8 cellular contexts compared by ENCODE assay signal in genomic region chr3:180594631-180595348, GRCh38. TPM values are rescaled to one million over a fixed set of nuclear protein-coding genes. Genes with fewer than 3 reads are reported as not detected.
DNase-seq lines count a peak whose midpoint lies in the region; ATAC-seq and TF ChIP-seq lines count a peak whose summit lies in the region.

No MANE protein-coding gene starts in this region.

- DNase-seq in DMS114 treated with DMSO at 0.1 percent for 48 hours (lab: John Stamatoyannopoulos, UW; ENCODE audit: unreplicated experiment) (peak; percentile 36), LoVo (ENCODE audit: low spot score) (peak; percentile 27), RWPE1 (ENCODE audit: low spot score) (peak; percentile 32), iris pigment epithelial cell (ENCODE audit: low read depth) (peak; percentile 64), uterus (no peak)
- no peak for DNase-seq in stimulated activated CD4-positive, alpha-beta T cell treated with anti-CD3 and anti-CD28 coated beads, Interleukin-1b, Interleukin-23, amount 100 ng/mL, for 48 hours

- POLR2A ChIA-PET in RWPE1 (lab: Yijun Ruan, JAX; ENCODE audit: low non-redundant PET): no interaction called here

- peak; percentile 54 for TF ChIP-seq CTCF in RWPE1 (conservative IDR thresholded peaks at IDR 0.05; ENCODE audit: low read depth)
- TF ChIP-seq CTCF in uterus (IDR thresholded peaks at IDR 0.05): no peak

- no peak overlapping the region for H3K4me3 ChIP-seq in uterus

- H3K27ac ChIP-seq in RWPE1 (no peak overlapping the region), uterus (no peak overlapping the region)

- ATAC-seq in GM21367 (IDR thresholded peaks at IDR 0.05; ENCODE audit: unreplicated experiment) (peak; percentile 81), GM18519 (IDR thresholded peaks at IDR 0.05; ENCODE audit: low FRiP score, unreplicated experiment) (no peak)

- H3K36me3 ChIP-seq in uterus: no peaks in the 10 kb centered on the region

- CTCF ChIA-PET in RWPE1 (lab: Yijun Ruan, JAX): interaction anchor here (0.6 to 1.0 kb wide), 11 partner anchors 10 to 1817 kb away, joined by 3 to 12 read pairs (median 3); no protein-coding TSS in a partner anchor

- intact Hi-C loops in uterus (cut with DNase I; ENCODE audit: low total_unique reads): no loop called here

- H3K27me3 ChIP-seq in uterus: no peaks in the 10 kb centered on the region

- no peaks in the 10 kb centered on the region for H3K4me1 ChIP-seq in uterus

- H3K9me3 ChIP-seq in uterus: no peaks in the 10 kb centered on the region

- no peak for TF ChIP-seq POLR2A in uterus (IDR thresholded peaks at IDR 0.05)

RNA-seq across cellular contexts. Expression of gene TTC14, which starts 7.2 kb away (rescaled TPM):
- total RNA-seq in uterus: 10 to 100 TPM; 29.7 to 90.1 (median 54.0) TPM

Comparison
In these comparisons a context has a peak if more than half of its experiments do, and no peak if none do; other contexts are left out.
1. DNase-seq: peak in DMS114 treated with DMSO at 0.1 percent for 48 hours (single experiment), LoVo (single experiment), RWPE1 (single experiment) and iris pigment epithelial cell (single experiment); none in uterus (0 of 2) and stimulated activated CD4-positive, alpha-beta T cell treated with anti-CD3 and anti-CD28 coated beads, Interleukin-1b, Interleukin-23, amount 100 ng/mL, for 48 hours (single experiment).